ENCODE assay signal across 27 cellular contexts in genomic region chr5:39654715-39655114, GRCh38.
"Had no signal": no experiment of that assay in that cellular context is flagged by ENCODE, and none has a peak within 500 bp of the region (broad histone marks: within the 10 kb centered on the region; RNA-seq: fewer than 3 reads in every experiment).

No MANE protein-coding gene starts in this region.

- H3K4me3 ChIP-seq: cardiac muscle cell, MG63, SJSA1 had no signal

- ATAC-seq: activated CD4-positive, CD25-positive, alpha-beta regulatory T cell treated with anti-CD3 and anti-CD28 coated beads, Interleukin-2, amount 50 U/mL, for 24 hours; activated CD8-positive, alpha-beta T cell treated with anti-CD3 and anti-CD28 coated beads for 36 hours; activated T-cell treated with anti-CD3 and anti-CD28 coated beads, Interleukin-2, amount 50 U/mL, for 72 hours; Panc1; Right ventricle myocardium inferior; SK-N-SH treated with all-trans-retinoic acid at 6 μM for 48 hours; T-cell had no signal

- H3K27me3 ChIP-seq: brain microvascular endothelial cell, cardiac muscle cell, MG63, SJSA1 had no signal

- H3K9me3 ChIP-seq: MG63, SJSA1 had no signal

- H3K27ac ChIP-seq: brain microvascular endothelial cell, cardiac muscle cell, KMS-11, SJSA1 had no signal

- DNase-seq: activated CD4-positive, alpha-beta T cell treated with anti-CD3 and anti-CD28 coated beads for 4 hours; activated CD8-positive, alpha-beta memory T cell treated with anti-CD3 and anti-CD28 coated beads, Interleukin-2, amount 50 U/mL, for 4 hours; activated CD8-positive, alpha-beta T cell treated with anti-CD3 and anti-CD28 coated beads for 36 hours; activated gamma-delta T cell treated with Interleukin-2 at 50 U/mL for 16 hours; activated naive CD4-positive, alpha-beta T cell treated with anti-CD3 and anti-CD28 coated beads, Interleukin-2, amount 10 ng/mL, durations not matched to agents 7 days and 5 days; activated naive CD8-positive, alpha-beta T cell treated with anti-CD3 and anti-CD28 coated beads for 36 hours; activated T-cell treated with anti-CD3 and anti-CD28 coated beads, Interleukin-2, amount 50 U/mL, for 72 hours; brain microvascular endothelial cell; MG63; NCI-H1092 treated with DMSO at 0.1 percent for 48 hours; NCI-H1417 treated with DMSO at 0.1 percent for 48 hours; NCI-H1694; NCI-H2029 treated with DMSO at 0.1 percent for 48 hours; NCI-H510A treated with DMSO at 0.1 percent for 48 hours; NCI-H69; NK-92 treated with Interleukin-12 subunit alpha and Interleukin-12 subunit beta, amount 100 ng/mL, for 24 hours; OCI-M1; RPMI8226; T-cell; T-helper 2 cell had no signal

- H3K36me3 ChIP-seq: brain microvascular endothelial cell, cardiac muscle cell, MG63, SJSA1 had no signal
